Comparison of ENCODE assay signal across 8 cellular contexts in the genomic region with DNA sequence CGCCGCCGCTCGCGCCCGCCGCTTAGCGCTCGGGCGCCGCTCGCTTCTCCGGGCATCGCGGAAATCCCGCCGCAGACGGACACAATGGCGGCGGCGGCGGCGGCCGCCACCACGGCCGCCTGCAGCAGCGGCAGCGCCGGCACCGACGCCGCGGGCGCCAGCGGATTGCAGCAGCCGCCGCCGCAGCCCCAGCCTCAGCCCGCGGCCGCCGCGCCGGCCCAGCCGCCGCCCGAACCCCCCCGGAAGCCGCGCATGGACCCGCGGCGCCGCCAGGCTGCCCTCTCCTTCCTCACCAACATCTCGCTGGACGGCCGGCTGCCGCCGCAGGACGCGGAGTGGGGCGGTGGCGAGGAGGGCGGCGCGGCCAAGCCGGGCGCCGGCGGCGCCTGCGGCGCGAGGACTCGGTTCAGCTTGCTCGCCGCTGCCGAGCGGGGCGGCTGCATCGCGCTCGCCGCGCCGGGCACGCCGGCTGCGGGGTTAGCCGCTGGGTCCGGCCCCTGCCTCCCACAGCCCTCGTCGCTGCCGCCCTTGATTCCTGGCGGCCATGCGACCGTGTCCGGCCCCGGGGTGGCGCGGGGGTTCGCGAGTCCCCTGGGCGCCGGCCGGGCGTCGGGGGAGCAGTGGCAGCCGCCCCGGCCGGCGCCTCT. TPM values are rescaled to one million over a fixed set of nuclear protein-coding genes. Genes with fewer than 3 reads are reported as not detected.
DNase-seq lines count a peak whose midpoint lies in the region; ATAC-seq, FAIRE-seq and TF ChIP-seq lines count a peak whose summit lies in the region.

No MANE protein-coding gene starts in this region.

- H3K36me3 Mint-ChIP-seq in astrocyte (ENCODE audit: low read depth, unreplicated experiment) = peaks cover 5% of the 10 kb centered on the region

- no peaks in the 10 kb centered on the region for H3K36me3 ChIP-seq in DND-41 (ENCODE audit: insufficient read depth, low read length)
- H3K36me3 ChIP-seq in astrocyte (ENCODE audit: insufficient read depth, low read length) = no peaks in the 10 kb centered on the region

- no peak for FAIRE-seq in astrocyte (lab: Jason Lieb, UNC)

- H3K4me3 ChIP-seq in DND-41 (ENCODE audit: low read depth in 1 of 2, low read length in 2 of 2) = peak overlapping the region in 1 of 2 experiments; percentile 68; a peak in 2 of 4 replicates
- H3K4me3 ChIP-seq in astrocyte (ENCODE audit: insufficient read depth, low read depth, low read length) = peak overlapping the region; percentile 70

- H3K9me3 ChIP-seq in DND-41 (ENCODE audit: insufficient read depth, low read length, severe bottlenecking) = no peaks in the 10 kb centered on the region
- no peaks in the 10 kb centered on the region for H3K9me3 ChIP-seq in astrocyte (ENCODE audit: insufficient read depth, low read depth, low read length)

- H3K27ac Mint-ChIP-seq in astrocyte (ENCODE audit: unreplicated experiment) = no peak overlapping the region

- no peaks in the 10 kb centered on the region for H3K27me3 Mint-ChIP-seq in astrocyte (ENCODE audit: low read depth, unreplicated experiment)

- H3K4me1 ChIP-seq in DND-41 (ENCODE audit: insufficient read depth, low read length) (peaks cover 9% of the 10 kb centered on the region), astrocyte (ENCODE audit: insufficient read depth, low read length) (peaks cover 31% of the 10 kb centered on the region)

- peak overlapping the region; percentile 69; the same call in 1 of the 2 replicates for H2AFZ ChIP-seq in DND-41 (ENCODE audit: low read depth, low read length)
- peak overlapping the region; percentile 73 for H2AFZ ChIP-seq in astrocyte (ENCODE audit: low read depth, low read length)

- TF ChIP-seq CTCF in DND-41 (IDR thresholded peaks at IDR 0.05; ENCODE audit: borderline replicate concordance, extremely low read depth, low read length, poor library complexity, severe bottlenecking) (no peak), astrocyte (IDR thresholded peaks at IDR 0.05; ENCODE audit: insufficient read depth, low read depth, low read length) (no peak)

- H3K27me3 ChIP-seq in DND-41 (ENCODE audit: insufficient read depth, low read length, poor library complexity) (peaks cover 20% of the 10 kb centered on the region), astrocyte (ENCODE audit: insufficient read depth, low read length) (no peaks in the 10 kb centered on the region)

- no peak overlapping the region for H3K27ac ChIP-seq in DND-41 (ENCODE audit: low read length)
- no peak overlapping the region for H3K27ac ChIP-seq in astrocyte (ENCODE audit: low read depth, low read length)

- peak overlapping the region; percentile 65 for H3K9ac ChIP-seq in DND-41 (ENCODE audit: low read depth, low read length)
- H3K9ac ChIP-seq in astrocyte (ENCODE audit: low read length) = peak overlapping the region; percentile 73

- no peaks in the 10 kb centered on the region for H3K9me3 Mint-ChIP-seq in astrocyte (ENCODE audit: unreplicated experiment)

- H3K79me2 ChIP-seq in DND-41 (ENCODE audit: insufficient read depth, low read length) = no peaks in the 10 kb centered on the region
- peaks cover 40% of the 10 kb centered on the region for H3K79me2 ChIP-seq in astrocyte (ENCODE audit: insufficient read depth, low read length)

- DNase-seq in DND-41 (peak; percentile 26), NCI-H146 treated with DMSO at 0.1 percent for 48 hours (lab: John Stamatoyannopoulos, UW; ENCODE audit: unreplicated experiment) (peak; percentile 28), astrocyte (ENCODE audit: low read depth) (no peak), iris pigment epithelial cell (ENCODE audit: low read depth) (peak; percentile 41), NCI-H2196 treated with DMSO at 0.1 percent for 48 hours (lab: John Stamatoyannopoulos, UW; ENCODE audit: unreplicated experiment) (no peak)
- peak; percentile 1 for DNase-seq in stimulated activated CD8-positive, alpha-beta memory T cell treated with anti-CD3 and anti-CD28 coated beads, Interleukin-4, amount 100 ng/mL, for 24 hours (ENCODE audit: low read depth)

- H4K20me1 ChIP-seq in DND-41 (ENCODE audit: insufficient read depth, low read length) (no peaks in the 10 kb centered on the region), astrocyte (ENCODE audit: insufficient read depth, low read length) (peaks cover 39% of the 10 kb centered on the region)

- peak; percentile 45; the same call in 2 of the 3 replicates for ATAC-seq in DND-41 (ENCODE audit: insufficient read depth, low read depth)
- peak; percentile 18 for ATAC-seq in GM21619 (IDR thresholded peaks at IDR 0.05; ENCODE audit: unreplicated experiment)
- ATAC-seq in GM21367 (IDR thresholded peaks at IDR 0.05; ENCODE audit: unreplicated experiment) = no peak

- H3K4me1 Mint-ChIP-seq in astrocyte (ENCODE audit: low read depth, unreplicated experiment) = peaks cover 9% of the 10 kb centered on the region

- H3K4me3 Mint-ChIP-seq in astrocyte (ENCODE audit: unreplicated experiment) = no peak overlapping the region

- H3K4me2 ChIP-seq in DND-41 (ENCODE audit: insufficient read depth, low read length) (peak overlapping the region; percentile 79), astrocyte (ENCODE audit: low read length) (peak overlapping the region; percentile 97)

RNA-seq across cellular contexts. Expression of a gene that starts 0.5 kb away (rescaled TPM):
- 12.2 and 14.5 TPM in 2 replicates for total RNA-seq in astrocyte

Comparison
In these comparisons a context has a peak if more than half of its experiments do, and no peak if none do; other contexts are left out.
1. DNase-seq: peak in DND-41 (single experiment), NCI-H146 treated with DMSO at 0.1 percent for 48 hours (single experiment), iris pigment epithelial cell (single experiment) and stimulated activated CD8-positive, alpha-beta memory T cell treated with anti-CD3 and anti-CD28 coated beads, Interleukin-4, amount 100 ng/mL, for 24 hours (single experiment); none in astrocyte (single experiment) and NCI-H2196 treated with DMSO at 0.1 percent for 48 hours (single experiment).